Comparison of ENCODE assay signal across 20 cellular contexts in genomic region chr10:87608756-87609155, GRCh38. TPM values are rescaled to one million over a fixed set of nuclear protein-coding genes. Genes with fewer than 3 reads are reported as not detected.
DNase-seq lines count a peak whose midpoint lies in the region; ATAC-seq and TF ChIP-seq lines count a peak whose summit lies in the region.
"Had no signal": no experiment of that assay in that cellular context is flagged by ENCODE, and none has a peak within 500 bp of the region (broad histone marks: within the 10 kb centered on the region; RNA-seq: fewer than 3 reads in every experiment).

No MANE protein-coding gene starts in this region.

- CTCF ChIA-PET in MCF 10A (lab: Yijun Ruan, JAX): interaction anchor here (0.7 kb wide), 1 partner anchor 189 kb away, joined by 3 read pairs; no protein-coding TSS in a partner anchor

- no peak for TF ChIP-seq EP300 in tibial nerve (IDR thresholded peaks at IDR 0.05)

- no peaks in the 10 kb centered on the region for H3K27me3 ChIP-seq in breast epithelium
- H3K27me3 ChIP-seq in tibial nerve: no peaks in the 10 kb centered on the region
- H3K27me3 ChIP-seq: spleen, uterus had no signal

- H3K4me3 Mint-ChIP-seq in MCF 10A (ENCODE audit: unreplicated experiment): no peak overlapping the region
- H3K4me3 Mint-ChIP-seq: activated T-helper 1 cell treated with anti-CD3 and anti-CD28 coated beads, Interleukin-12 subunit alpha, Interleukin-12 subunit beta, Interleukin-2, Interleukin-4 antibody, amounts not matched to agents 30 ng/mL and 10 ng/mL and 1 ng/mL, durations not matched to agents 14 hours and 24 hours and 36 hours had no signal

- H3K36me3 Mint-ChIP-seq in MCF 10A (ENCODE audit: insufficient read depth, unreplicated experiment): no peaks in the 10 kb centered on the region

- H3K4me3 ChIP-seq in breast epithelium (no peak overlapping the region), astrocyte of the cerebellum (ENCODE audit: low read depth, low read length) (no peak overlapping the region), tibial nerve (no peak overlapping the region)
- H3K4me3 ChIP-seq: spleen, uterus had no signal

- TF ChIP-seq CTCF in MCF 10A (IDR thresholded peaks at IDR 0.05; ENCODE audit: unreplicated experiment): no peak
- no peak for TF ChIP-seq CTCF in breast epithelium (IDR thresholded peaks at IDR 0.05)
- no peak for TF ChIP-seq CTCF in astrocyte of the cerebellum (IDR thresholded peaks at IDR 0.05; ENCODE audit: low read depth, low read length, missing control alignments)
- TF ChIP-seq CTCF in tibial nerve (IDR thresholded peaks at IDR 0.05): no peak

- TF ChIP-seq POLR2A in breast epithelium (IDR thresholded peaks at IDR 0.05): no peak
- TF ChIP-seq POLR2A in tibial nerve (IDR thresholded peaks at IDR 0.05): no peak

- POLR2A ChIA-PET in MCF 10A (lab: Yijun Ruan, JAX): interaction anchor here (1.2 kb wide), 1 partner anchor 10 kb away, joined by 5 read pairs; no protein-coding TSS in a partner anchor

- H3K9me3 ChIP-seq in breast epithelium (no peaks in the 10 kb centered on the region), tibial nerve (peaks cover 0 to 4% (median 0%) of the 10 kb centered on the region in 4 donors)
- H3K9me3 ChIP-seq: uterus had no signal

- H3K27ac ChIP-seq in breast epithelium (peak overlapping the region in 1 of 2 donors; percentile 21), tibial nerve (no peak overlapping the region)
- H3K27ac ChIP-seq: C4-2B, spleen, uterus had no signal

- peaks cover 7% of the 10 kb centered on the region for H3K4me1 Mint-ChIP-seq in MCF 10A (ENCODE audit: insufficient read depth, unreplicated experiment)

- no peak for ATAC-seq in HG02970 (IDR thresholded peaks at IDR 0.05; ENCODE audit: low FRiP score, unreplicated experiment)
- ATAC-seq: activated naive CD4-positive, alpha-beta T cell treated with anti-CD3 and anti-CD28 coated beads, Interleukin-2, amount 50 U/mL, for 72 hours; left colon had no signal

- no peak overlapping the region for H3K27ac Mint-ChIP-seq in MCF 10A (ENCODE audit: low read depth, unreplicated experiment)
- H3K27ac Mint-ChIP-seq: activated naive CD4-positive, alpha-beta T cell treated with anti-CD3 and anti-CD28 coated beads, Interleukin-2, amount 50 U/mL, for 72 hours; activated T-helper 1 cell treated with anti-CD3 and anti-CD28 coated beads, Interleukin-12 subunit alpha, Interleukin-12 subunit beta, Interleukin-2, Interleukin-4 antibody, amounts not matched to agents 30 ng/mL and 10 ng/mL and 1 ng/mL, durations not matched to agents 14 hours and 24 hours and 36 hours had no signal

- in situ Hi-C loops in astrocyte of the cerebellum (cut with HindIII; ENCODE audit: low sequenced_read_pairs): no loop called here

- peaks cover 5% of the 10 kb centered on the region for H3K9me3 Mint-ChIP-seq in MCF 10A (ENCODE audit: unreplicated experiment)
- H3K9me3 Mint-ChIP-seq: activated T-helper 1 cell treated with anti-CD3 and anti-CD28 coated beads, Interleukin-12 subunit alpha, Interleukin-12 subunit beta, Interleukin-2, Interleukin-4 antibody, amounts not matched to agents 30 ng/mL and 10 ng/mL and 1 ng/mL, durations not matched to agents 14 hours and 24 hours and 36 hours had no signal

- WGBS in tibial nerve, 2 donors: 66 to 75% methylated on average over 4 of the region's 4 CpGs

- no TSS peak for BruUV-seq in MCF 10A (replicated peaks; lab: Mats Ljungman, UMichigan)

- intact Hi-C loops in MCF 10A (cut with micrococcal nuclease) (no loop called here), breast epithelium (cut with DNase I; ENCODE audit: low total_unique reads) (no loop called here)

- H3K4me1 ChIP-seq in breast epithelium: peaks cover 0 to 3% of the 10 kb centered on the region in 2 donors
- H3K4me1 ChIP-seq in tibial nerve: peaks cover 0 to 15% (median 2%) of the 10 kb centered on the region in 4 donors
- H3K4me1 ChIP-seq: spleen, uterus had no signal

- no peaks in the 10 kb centered on the region for H3K27me3 Mint-ChIP-seq in MCF 10A (ENCODE audit: insufficient read depth, unreplicated experiment)

- H3K36me3 ChIP-seq in breast epithelium (no peaks in the 10 kb centered on the region), tibial nerve (no peaks in the 10 kb centered on the region)
- H3K36me3 ChIP-seq: spleen, uterus had no signal

- DNase-seq in MCF 10A (ENCODE audit: unreplicated experiment) (peak; percentile 49), breast epithelium (ENCODE audit: low spot score in 2 of 2) (no peak), astrocyte of the cerebellum (ENCODE audit: low read depth) (peak; percentile 13), iPS-NIHi11 (ENCODE audit: low spot score) (peak; percentile 43), tibial nerve (ENCODE audit: low spot score in 2 of 2) (no peak), SW 1271 (lab: John Stamatoyannopoulos, UW) (no peak)
- no peak for DNase-seq in activated CD8-positive, alpha-beta memory T cell treated with anti-CD3 and anti-CD28 coated beads, Interleukin-2, amount 50 U/mL, for 48 hours
- DNase-seq: activated CD4-positive, CD25-positive, alpha-beta regulatory T cell treated with anti-CD3 and anti-CD28 coated beads, Interleukin-2, amount 50 U/mL, for 72 hours; GF-D8; HCEC 1CT; KG1; left colon; NCI-H1105 treated with DMSO at 0.1 percent for 48 hours; NCI-H748 treated with DMSO at 0.1 percent for 48 hours; spleen; uterus had no signal

RNA-seq across cellular contexts. Expression of gene PAPSS2, which starts 50.9 kb away (rescaled TPM):
- total RNA-seq in MCF 10A (2022): 1.0 and 1.4 TPM in 2 replicates
- 10 to 100 TPM; 21.1 to 33.8 (median 27.2) TPM for total RNA-seq in breast epithelium
- total RNA-seq in tibial nerve: 10 to 100 TPM; 11.6 to 32.8 (median 19.8) TPM

Comparison
In these comparisons a context has a peak if more than half of its experiments do, and no peak if none do; other contexts are left out.
1. DNase-seq: peak in MCF 10A (single experiment), astrocyte of the cerebellum (single experiment) and iPS-NIHi11 (single experiment); none in breast epithelium (0 of 2), tibial nerve (0 of 2), activated CD8-positive, alpha-beta memory T cell treated with anti-CD3 and anti-CD28 coated beads, Interleukin-2, amount 50 U/mL, for 48 hours (single experiment) and SW 1271 (0 of 2).